2 cellular contexts compared by ENCODE assay signal in genomic region chr5:43667379-43667778, GRCh38.
A peak's percentile ranks its signal among the peaks of the same experiment; 100 is the strongest.
DNase-seq lines count a peak whose midpoint lies in the region; ATAC-seq, FAIRE-seq and TF ChIP-seq lines count a peak whose summit lies in the region.
"Not testable (repeated sequence)": the region's sequence is repeated elsewhere in the genome, so short reads cannot be mapped to it uniquely, and the experiment has no call there.

No MANE protein-coding gene starts in this region.

- POLR2A ChIA-PET in HEK293 (lab: Yijun Ruan, JAX); K562 (lab: Yijun Ruan, JAX): not testable (repeated sequence)

- H4K20me1 ChIP-seq in K562 (replicated peaks; ENCODE audit: control insufficient read depth, insufficient read depth, low read length), result not testable (repeated sequence)

- ATAC-seq in K562, result not testable (repeated sequence)

- not testable (repeated sequence) for H3K9me1 ChIP-seq in K562 (ENCODE audit: control insufficient read depth, insufficient read depth, low read length)

- FAIRE-seq in K562 (lab: Jason Lieb, UNC), result not testable (repeated sequence)

- DNase-seq in K562 (ENCODE audit: extremely low read depth in 1 of 4, low spot score in 3 of 4), result not testable (repeated sequence)

- not testable (repeated sequence) for H3K9me3 ChIP-seq in HEK293 (ENCODE audit: control insufficient read depth, insufficient read depth, low read depth, low read length); K562 (replicated peaks; ENCODE audit: control insufficient read depth, insufficient read depth, low read depth, low read length)

- not testable (repeated sequence) for H3K36me3 ChIP-seq in HEK293 (ENCODE audit: control insufficient read depth in 2 of 2, insufficient read depth in 1 of 2, low read length in 2 of 2); K562 (ENCODE audit: control insufficient read depth, insufficient read depth, low read length)

- H3K4me2 ChIP-seq in K562 (ENCODE audit: insufficient read depth, low read length), result not testable (repeated sequence)

- TF ChIP-seq POLR2A in K562 (conservative IDR thresholded peaks at IDR 0.05), result not testable (repeated sequence)

- not testable (repeated sequence) for H3K9ac ChIP-seq in K562 (ENCODE audit: insufficient read depth in 1 of 2, low read depth in 2 of 2, low read length in 2 of 2)

- not testable (repeated sequence) for H3K4me3 ChIP-seq in HEK293 (ENCODE audit: low read depth, low read length); K562

- H3K27ac ChIP-seq in HEK293 (ENCODE audit: extremely low read depth, low read depth, low read length); K562 (ENCODE audit: extremely low read depth, low read depth, low read length): not testable (repeated sequence)

- TF ChIP-seq CTCF in HEK293 (tag by site-specific recombination; IDR thresholded peaks at IDR 0.05); K562 (IDR thresholded peaks at IDR 0.05 in 2 of 3, conservative IDR thresholded peaks at IDR 0.05 in 1 of 3; ENCODE audit: insufficient read depth in 2 of 3, low read depth in 1 of 3, low read length in 3 of 3): not testable (repeated sequence)

- intact Hi-C loops in K562 (cut with micrococcal nuclease), result not testable (repeated sequence)

- TF ChIP-seq RAD21 in K562 (CRISPR knock-in tag; conservative IDR thresholded peaks at IDR 0.05 in 1 of 2, IDR thresholded peaks at IDR 0.05 in 1 of 2), result not testable (repeated sequence)

- not testable (repeated sequence) for BruUV-seq in K562 (replicated peaks; lab: Mats Ljungman, UMichigan)

- H3K27me3 ChIP-seq in K562 (ENCODE audit: control insufficient read depth in 2 of 2, insufficient read depth in 2 of 2, low read length in 2 of 2), result not testable (repeated sequence)

- H3K4me1 ChIP-seq in HEK293 (ENCODE audit: control insufficient read depth, insufficient read depth, low read length); K562 (replicated peaks in 1 of 2; ENCODE audit: control insufficient read depth in 2 of 2, insufficient read depth in 2 of 2, low read length in 2 of 2): not testable (repeated sequence)

- in situ Hi-C loops in K562 (cut with MboI), result not testable (repeated sequence)

- WGBS in K562 (ENCODE audit: insufficient coverage, low coverage, missing lambda C conversion rate), result 100% methylated on average over 1 of the region's 5 CpGs

- TF ChIP-seq EP300 in K562 (IDR thresholded peaks at IDR 0.05; ENCODE audit: low read length), result not testable (repeated sequence)

- not testable (repeated sequence) for H2AFZ ChIP-seq in K562 (ENCODE audit: low read depth, low read length)

- not testable (repeated sequence) for H3K79me2 ChIP-seq in K562 (ENCODE audit: control insufficient read depth, insufficient read depth, low read length)

- CTCF ChIA-PET in HEK293 (lab: Yijun Ruan, JAX); K562 (lab: Yijun Ruan, JAX; ENCODE audit: low intra/inter-chr PET ratio): not testable (repeated sequence)

TF ChIP-seq in HEK293, 187 proteins besides CTCF, POLR2A, EP300 and RAD21:
- 0 out of 2 replicates have a peak, but pooled peaks have one; percentile 45 for TF ChIP-seq ZNF280D (tag by site-specific recombination; IDR thresholded peaks at IDR 0.05)
- peak; percentile 35; the same call in 1 of the 2 replicates for TF ChIP-seq ZNF580 (tag by site-specific recombination; IDR thresholded peaks at IDR 0.05)
- peak; percentile 95 for TF ChIP-seq ZNF146 (tag by site-specific recombination; IDR thresholded peaks at IDR 0.05)

TF ChIP-seq in K562, 482 proteins besides CTCF, POLR2A, EP300 and RAD21:
- peak in 1 of 2 experiments; percentile 30; a peak in 1 of 4 replicates for TF ChIP-seq KDM1A (IDR thresholded peaks at IDR 0.05)
- 0 out of 2 replicates have a peak, but pooled peaks have one; percentile 36 for TF ChIP-seq BCOR (IDR thresholded peaks at IDR 0.05)
